ENCODE assay signal across 1 cellular context in the genomic region with DNA sequence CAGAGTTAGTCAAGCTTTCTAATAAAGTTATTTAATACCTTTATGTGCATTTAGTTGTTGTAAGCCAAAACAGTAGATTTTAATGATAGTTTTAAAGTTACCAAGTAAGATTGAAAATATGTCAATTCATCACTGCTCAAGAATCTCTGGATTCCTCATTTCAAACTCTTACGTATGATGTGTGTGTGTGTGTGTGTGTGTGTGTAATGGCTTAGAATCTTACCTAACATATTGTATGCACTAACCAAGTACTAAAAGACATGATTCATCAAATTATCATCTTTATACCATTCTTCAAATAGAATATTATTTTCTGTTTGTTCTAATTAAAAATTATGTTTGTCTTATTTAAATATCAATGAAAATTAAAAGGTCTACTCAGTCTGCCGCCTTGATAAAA.
TF ChIP-seq lines count a peak whose summit lies in the region.

No MANE protein-coding gene starts in this region.

TF ChIP-seq in HepG2, 621 proteins besides CTCF, POLR2A, EP300 and RAD21:
- peak; percentile 16; the same call in 1 of the 2 replicates for TF ChIP-seq MAFF (IDR thresholded peaks at IDR 0.05; ENCODE audit: low read depth, low read length)
- peak; percentile 16 to 43; a peak in 2 of 4 replicates for TF ChIP-seq MAFK (conservative IDR thresholded peaks at IDR 0.05 in 1 of 2, IDR thresholded peaks at IDR 0.05 in 1 of 2; ENCODE audit: low read length in 2 of 2)
- TF ChIP-seq ZSCAN25 (CRISPR knock-in tag; IDR thresholded peaks at IDR 0.05) = no peak
- TF ChIP-seq ATM (IDR thresholded peaks at IDR 0.05; ENCODE audit: borderline replicate concordance) = no peak
